Comparison of ENCODE assay signal across 8 cellular contexts in the genomic region with DNA sequence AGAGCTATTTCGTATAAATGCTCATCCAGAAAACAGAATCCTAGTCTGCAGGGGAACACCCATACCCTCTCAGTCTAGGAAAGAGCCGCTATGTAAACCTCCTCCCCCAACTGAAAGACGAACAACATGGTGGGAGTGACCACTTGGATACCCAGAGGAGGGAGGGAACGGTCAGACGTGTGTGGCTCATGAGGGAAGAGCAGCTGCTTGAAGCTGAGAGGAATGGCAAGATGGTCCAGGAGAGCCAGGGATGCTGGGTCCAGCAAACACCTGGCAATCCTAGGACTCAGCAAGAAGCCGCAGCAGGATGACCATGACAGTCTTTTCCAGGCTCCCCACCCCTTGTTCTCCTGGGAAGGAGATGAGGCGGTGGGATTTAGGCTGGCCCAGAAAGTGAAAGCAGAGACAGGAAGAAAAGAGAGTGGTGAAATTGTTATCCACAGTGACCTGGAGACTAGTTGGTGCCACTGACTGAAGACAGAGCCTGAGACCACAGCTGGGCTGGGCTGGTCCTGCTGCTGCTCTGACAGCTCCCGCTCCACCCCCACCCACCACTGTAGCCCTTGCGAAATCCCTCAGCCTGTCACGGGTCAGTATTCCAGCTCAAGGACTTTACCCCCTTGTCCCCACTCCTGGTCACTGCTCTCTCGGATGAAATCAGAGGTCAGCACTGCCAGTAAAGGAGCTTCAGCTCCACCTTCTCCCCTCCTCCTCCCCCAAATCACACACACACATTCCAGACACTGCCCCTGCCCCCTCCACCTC. TPM values are rescaled to one million over a fixed set of nuclear protein-coding genes. Genes with fewer than 3 reads are reported as not detected.
A peak's percentile ranks its signal among the peaks of the same experiment; 100 is the strongest.
DNase-seq lines count a peak whose midpoint lies in the region; ATAC-seq and TF ChIP-seq lines count a peak whose summit lies in the region.

No MANE protein-coding gene starts in this region.

- 39 to 44% methylated on average over 11 of the region's 11 CpGs for WGBS in lung, 2 donors

- H3K27me3 Mint-ChIP-seq in activated naive CD4-positive, alpha-beta T cell treated with anti-CD3 and anti-CD28 coated beads, Interleukin-2, amount 50 U/mL, for 24 hours: no peaks in the 10 kb centered on the region
- H3K27me3 Mint-ChIP-seq in chondrocyte (ENCODE audit: low read depth) (no peaks in the 10 kb centered on the region), type B pancreatic cell (no peaks in the 10 kb centered on the region)

- peak overlapping the region; percentile 76 to 98 for H3K27ac ChIP-seq in lung (ENCODE audit: low read depth in 1 of 2, low read length in 1 of 2)

- peaks cover 43% of the 10 kb centered on the region for H3K4me1 Mint-ChIP-seq in activated naive CD4-positive, alpha-beta T cell treated with anti-CD3 and anti-CD28 coated beads, Interleukin-2, amount 50 U/mL, for 24 hours
- peaks cover 43% of the 10 kb centered on the region for H3K4me1 Mint-ChIP-seq in chondrocyte (ENCODE audit: low read depth)
- H3K4me1 Mint-ChIP-seq in type B pancreatic cell (ENCODE audit: unreplicated experiment): peaks cover 36% of the 10 kb centered on the region

- peaks cover 24 to 25% of the 10 kb centered on the region in 2 donors for H3K4me1 ChIP-seq in lung (ENCODE audit: control insufficient read depth in 2 of 2, insufficient read depth in 2 of 2, low read length in 2 of 2)

- H3K27ac Mint-ChIP-seq in activated naive CD4-positive, alpha-beta T cell treated with anti-CD3 and anti-CD28 coated beads, Interleukin-2, amount 50 U/mL, for 24 hours: peak overlapping the region; percentile 86
- H3K27ac Mint-ChIP-seq in chondrocyte (ENCODE audit: unreplicated experiment) (peak overlapping the region; percentile 93), type B pancreatic cell (peak overlapping the region; percentile 80)

- H3K36me3 Mint-ChIP-seq in activated naive CD4-positive, alpha-beta T cell treated with anti-CD3 and anti-CD28 coated beads, Interleukin-2, amount 50 U/mL, for 24 hours: peaks cover 13% of the 10 kb centered on the region
- H3K36me3 Mint-ChIP-seq in chondrocyte (ENCODE audit: low read depth) (peaks cover 22% of the 10 kb centered on the region), type B pancreatic cell (peaks cover 28% of the 10 kb centered on the region)

- no peaks in the 10 kb centered on the region for H3K9me3 ChIP-seq in lung (ENCODE audit: control insufficient read depth in 2 of 2, insufficient read depth in 1 of 2, low read length in 1 of 2)

- DNase-seq in activated naive CD4-positive, alpha-beta T cell treated with anti-CD3 and anti-CD28 coated beads, Interleukin-2, amount 50 U/mL, for 16 hours: no peak
- DNase-seq in chondrocyte (ENCODE audit: low spot score): no peak
- peak; percentile 88 for DNase-seq in lung (ENCODE audit: low spot score)
- no peak for DNase-seq in type B pancreatic cell (ENCODE audit: extremely low spot score, unreplicated experiment)
- DNase-seq in GM10266 (ENCODE audit: extremely low spot score): no peak

- TF ChIP-seq CTCF in chondrocyte (IDR thresholded peaks at IDR 0.05) (no peak), lung (IDR thresholded peaks at IDR 0.05; ENCODE audit: control extremely low read depth, extremely low read depth) (no peak), type B pancreatic cell (conservative IDR thresholded peaks at IDR 0.05) (no peak), GM10266 (IDR thresholded peaks at IDR 0.05; ENCODE audit: control insufficient read depth, insufficient read depth, low read depth, missing control alignments) (no peak)

- no peaks in the 10 kb centered on the region for H3K9me3 Mint-ChIP-seq in activated naive CD4-positive, alpha-beta T cell treated with anti-CD3 and anti-CD28 coated beads, Interleukin-2, amount 50 U/mL, for 24 hours
- H3K9me3 Mint-ChIP-seq in chondrocyte (ENCODE audit: low read depth): no peaks in the 10 kb centered on the region
- no peaks in the 10 kb centered on the region for H3K9me3 Mint-ChIP-seq in type B pancreatic cell

- peak overlapping the region; percentile 15 for H3K4me3 Mint-ChIP-seq in activated naive CD4-positive, alpha-beta T cell treated with anti-CD3 and anti-CD28 coated beads, Interleukin-2, amount 50 U/mL, for 24 hours
- H3K4me3 Mint-ChIP-seq in chondrocyte (ENCODE audit: unreplicated experiment) (peak overlapping the region; percentile 83), type B pancreatic cell (peak overlapping the region; percentile 86)

- H3K36me3 ChIP-seq in lung (ENCODE audit: control insufficient read depth in 2 of 2, insufficient read depth in 2 of 2, low read length in 2 of 2): peaks cover 21 to 30% of the 10 kb centered on the region in 2 donors

- ATAC-seq in lung (ENCODE audit: insufficient read depth, low FRiP score): peak; percentile 36
- no peak for ATAC-seq in GM18511 (IDR thresholded peaks at IDR 0.05; ENCODE audit: unreplicated experiment)
- ATAC-seq in HG02938 (IDR thresholded peaks at IDR 0.05; ENCODE audit: unreplicated experiment): no peak

- no peaks in the 10 kb centered on the region for H3K27me3 ChIP-seq in lung (ENCODE audit: control insufficient read depth, insufficient read depth)

- H3K4me3 ChIP-seq in lung: no peak overlapping the region

RNA-seq across cellular contexts. Expression of a gene that starts 3.6 kb away (rescaled TPM):
- 199 to 223 TPM (median 217 TPM) in 3 replicates for total RNA-seq in chondrocyte
- 100 to 1,000 TPM; 194 to 237 TPM for total RNA-seq in lung
- polyA plus RNA-seq in lung: 100 to 1,000 TPM; 155 to 308 TPM
- 129 and 181 TPM in 2 replicates for total RNA-seq in type B pancreatic cell (ENCODE audit: low replicate concordance)

RNA-seq across cellular contexts. Expression of a gene that starts 11.1 kb away (rescaled TPM):
- total RNA-seq in chondrocyte (0.54 TPM in 1 of 3 replicates, not detected in the others), lung (1 to 10 TPM in 1 of 2 donors, under 1 TPM in 1; 0.68 to 1.0 TPM), type B pancreatic cell (ENCODE audit: low replicate concordance) (5.8 and 9.5 TPM in 2 replicates)
- 1 to 10 TPM in 1 of 2 donors, under 1 TPM in 1; 0.37 to 1.3 TPM for polyA plus RNA-seq in lung

RNA-seq across cellular contexts. Expression of a gene that starts 35.7 kb away (rescaled TPM):
- total RNA-seq in chondrocyte: 12.5 to 18.2 TPM (median 14.8 TPM) in 3 replicates
- total RNA-seq in lung: 10 to 100 TPM; 23.4 to 31.0 TPM
- 10 to 100 TPM in 1 of 2 donors, 1 to 10 TPM in 1; 7.8 to 10.1 TPM for polyA plus RNA-seq in lung
- 28.5 and 38.8 TPM in 2 replicates for total RNA-seq in type B pancreatic cell (ENCODE audit: low replicate concordance)

RNA-seq across cellular contexts. Expression of a gene that starts 37.2 kb away (rescaled TPM):
- total RNA-seq in chondrocyte (14.1 to 15.4 TPM (median 15.3 TPM) in 3 replicates), lung (10 to 100 TPM; 12.9 to 20.6 TPM), type B pancreatic cell (ENCODE audit: low replicate concordance) (16.3 and 20.4 TPM in 2 replicates)
- 10 to 100 TPM in 1 of 2 donors, 1 to 10 TPM in 1; 8.7 to 12.5 TPM for polyA plus RNA-seq in lung

RNA-seq across cellular contexts. Expression of a gene that starts 44.8 kb away (rescaled TPM):
- total RNA-seq in chondrocyte (35.0 to 44.1 TPM (median 35.9 TPM) in 3 replicates), lung (10 to 100 TPM; 40.7 to 56.2 TPM), type B pancreatic cell (ENCODE audit: low replicate concordance) (53.5 and 73.8 TPM in 2 replicates)
- 10 to 100 TPM; 20.0 to 24.4 TPM for polyA plus RNA-seq in lung

Comparison
In these comparisons a context has a peak if more than half of its experiments do, and no peak if none do; other contexts are left out.
1. H3K4me3 Mint-ChIP-seq: peak in every context shown above with its lines; median percentile 86 in type B pancreatic cell; 83 in chondrocyte; 15 in activated naive CD4-positive, alpha-beta T cell treated with anti-CD3 and anti-CD28 coated beads, Interleukin-2, amount 50 U/mL, for 24 hours.